Comparison of ENCODE assay signal across 1 cellular context in genomic region chr5:144183254-144183889, GRCh38.
TF ChIP-seq lines count a peak whose summit lies in the region.

No MANE protein-coding gene starts in this region.

TF ChIP-seq in GM23338, 12 proteins besides CTCF, POLR2A, EP300 and RAD21 (continued from another document):
- TF ChIP-seq ZNF462 (CRISPR knock-in tag; IDR thresholded peaks at IDR 0.05) (no peak), STAT1 (IDR thresholded peaks at IDR 0.05; ENCODE audit: unreplicated experiment) (no peak), POLR2AphosphoS5 (IDR thresholded peaks at IDR 0.05; ENCODE audit: low read depth) (no peak)
